Comparison of ENCODE assay signal across 1 cellular context in genomic region chr9:69466151-69466550, GRCh38.
TF ChIP-seq lines count a peak whose summit lies in the region.

No MANE protein-coding gene starts in this region.

TF ChIP-seq in IMR-90, 13 proteins besides CTCF, POLR2A, EP300 and RAD21 (continued from another document):
- TF ChIP-seq BHLHE40 (IDR thresholded peaks at IDR 0.05; ENCODE audit: low read depth, low read length), result 0 out of 2 replicates have a peak, but pooled peaks have one; percentile 31
- TF ChIP-seq MAFK (IDR thresholded peaks at IDR 0.05; ENCODE audit: low read depth, low read length), result no peak
